In genomic region chr10:128537888-128538287, GRCh38 we compare ENCODE assay signal across 32 cellular contexts.
DNase-seq lines count a peak whose midpoint lies in the region; ATAC-seq and TF ChIP-seq lines count a peak whose summit lies in the region.
"Had no signal": no experiment of that assay in that cellular context is flagged by ENCODE, and none has a peak within 500 bp of the region (broad histone marks: within the 10 kb centered on the region; RNA-seq: fewer than 3 reads in every experiment).

No MANE protein-coding gene starts in this region.

- ATAC-seq in GM21381 (IDR thresholded peaks at IDR 0.05; ENCODE audit: unreplicated experiment) = no peak
- ATAC-seq: A549; activated T-helper 17 cell treated with anti-CD3 and anti-CD28 coated beads, Interleukin-2, amount 50 U/mL, for 72 hours; body of pancreas; left lung had no signal

- no peaks in the 10 kb centered on the region for H3K36me3 Mint-ChIP-seq in type B pancreatic cell
- H3K36me3 Mint-ChIP-seq: CD4-positive, alpha-beta memory T cell; IgD-negative memory B cell; memory B cell had no signal

- TF ChIP-seq CTCF in coronary artery (IDR thresholded peaks at IDR 0.05) = no peak
- no peak for TF ChIP-seq CTCF in type B pancreatic cell (conservative IDR thresholded peaks at IDR 0.05)
- TF ChIP-seq CTCF in dorsolateral prefrontal cortex (IDR thresholded peaks at IDR 0.05 in 54 of 56, conservative IDR thresholded peaks at IDR 0.05 in 2 of 56; ENCODE audit: low read depth in 1 of 56, partially characterized antibody in 56 of 56) = no peak

- no peaks in the 10 kb centered on the region for H3K9me3 Mint-ChIP-seq in type B pancreatic cell
- H3K9me3 Mint-ChIP-seq: IgD-negative memory B cell had no signal

- peaks cover 68% of the 10 kb centered on the region for H3K27me3 Mint-ChIP-seq in type B pancreatic cell

- DNase-seq in NCI-H2171 treated with DMSO at 0.1 percent for 48 hours (lab: John Stamatoyannopoulos, UW) (peak; percentile 14), NCI-H2171 (lab: John Stamatoyannopoulos, UW) (no peak), NCI-H1105 (lab: John Stamatoyannopoulos, UW) (peak; percentile 24), coronary artery (ENCODE audit: low spot score) (peak; percentile 8), type B pancreatic cell (ENCODE audit: extremely low spot score, unreplicated experiment) (no peak), pons (ENCODE audit: low spot score) (no peak), dorsolateral prefrontal cortex (no peak)
- DNase-seq: activated CD4-positive, alpha-beta T cell treated with anti-CD3 and anti-CD28 coated beads for 4 hours; activated naive CD4-positive, alpha-beta T cell treated with anti-CD3 and anti-CD28 coated beads, Interleukin-2, amount 50 U/mL, for 16 hours; AML-193; body of pancreas; CD4-positive, alpha-beta memory T cell; islet precursor cell; left lung; NCI-H1417; NCI-H2029; NCI-H226; NCI-H69; ovary; retina; SHP77 treated with DMSO at 0.1 percent for 48 hours; small intestine; stimulated activated naive CD4-positive, alpha-beta T cell; SW 1271; T1000 had no signal

- H3K27me3 ChIP-seq in dorsolateral prefrontal cortex = peaks cover 0 to 93% (median 70%) of the 10 kb centered on the region in 45 donors
- H3K27me3 ChIP-seq: body of pancreas, ovary had no signal

- no peak overlapping the region for H3K4me3 ChIP-seq in coronary artery
- no peak overlapping the region for H3K4me3 ChIP-seq in dorsolateral prefrontal cortex
- H3K4me3 ChIP-seq: A549, body of pancreas, left lung, ovary, suprapubic skin had no signal

- H3K27ac ChIP-seq in coronary artery (no peak overlapping the region), dorsolateral prefrontal cortex (no peak overlapping the region)
- H3K27ac ChIP-seq: A549, body of pancreas, left lung, ovary, suprapubic skin, VCaP had no signal

- intact Hi-C loops in dorsolateral prefrontal cortex (cut with DNase I) = loop anchor here in 1 of 2 donors (5.0 kb wide), 1 partner anchor 276 kb away; no protein-coding TSS in a partner anchor

- H3K4me3 Mint-ChIP-seq in type B pancreatic cell = peak overlapping the region; percentile 48
- H3K4me3 Mint-ChIP-seq: activated T-helper 17 cell treated with anti-CD3 and anti-CD28 coated beads, Interleukin-2, amount 50 U/mL, for 72 hours; CD4-positive, alpha-beta memory T cell; IgD-negative memory B cell; memory B cell had no signal

- no peak overlapping the region for H3K27ac Mint-ChIP-seq in type B pancreatic cell
- H3K27ac Mint-ChIP-seq: activated T-helper 17 cell treated with anti-CD3 and anti-CD28 coated beads, Interleukin-2, amount 50 U/mL, for 72 hours; CD4-positive, alpha-beta memory T cell; IgD-negative memory B cell; memory B cell had no signal

- peaks cover 45% of the 10 kb centered on the region for H3K4me1 Mint-ChIP-seq in type B pancreatic cell (ENCODE audit: unreplicated experiment)
- H3K4me1 Mint-ChIP-seq: activated T-helper 17 cell treated with anti-CD3 and anti-CD28 coated beads, Interleukin-2, amount 50 U/mL, for 72 hours; CD4-positive, alpha-beta memory T cell; IgD-negative memory B cell; memory B cell had no signal

Comparison
In these comparisons a context has a peak if more than half of its experiments do, and no peak if none do; other contexts are left out.
1. DNase-seq: peak in NCI-H2171 treated with DMSO at 0.1 percent for 48 hours (single experiment), NCI-H1105 (single experiment) and coronary artery (single experiment); none in NCI-H2171 (single experiment), type B pancreatic cell (single experiment), pons (single experiment) and dorsolateral prefrontal cortex (0 of 10).